In the genomic region with DNA sequence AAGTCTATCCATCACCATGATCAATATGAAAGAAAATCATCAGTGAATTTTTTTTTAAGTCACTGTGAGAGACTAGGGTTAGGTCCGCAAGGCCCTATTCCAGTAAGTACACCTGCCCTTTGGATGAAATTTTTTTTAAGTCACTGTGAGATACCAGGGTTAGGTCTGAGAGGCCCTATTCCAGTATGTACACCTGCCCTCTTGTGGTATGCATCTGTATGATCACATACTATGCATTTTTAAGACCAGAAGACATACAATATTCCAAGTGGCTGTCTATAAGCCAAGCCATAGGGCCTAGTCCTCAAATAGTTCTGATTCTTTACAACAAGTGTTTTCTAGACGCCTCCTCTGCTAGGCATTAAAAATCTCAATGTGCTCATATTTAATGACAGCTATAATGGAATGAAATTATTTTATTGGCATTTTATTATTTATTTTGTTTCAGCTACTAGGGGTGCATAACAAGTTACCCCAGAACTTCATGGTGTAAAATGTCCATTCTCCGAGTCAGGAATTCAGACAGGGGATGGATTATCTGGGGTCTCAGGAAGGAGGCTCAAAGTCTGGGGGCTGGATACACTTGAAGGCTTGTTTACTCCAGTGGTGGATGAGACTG, we compare ENCODE assay signal across 8 cellular contexts. TPM values are rescaled to one million over a fixed set of nuclear protein-coding genes. Genes with fewer than 3 reads are reported as not detected.
DNase-seq lines count a peak whose midpoint lies in the region; ATAC-seq and TF ChIP-seq lines count a peak whose summit lies in the region.

No MANE protein-coding gene starts in this region.

- H3K27me3 Mint-ChIP-seq in MCF 10A (ENCODE audit: insufficient read depth, unreplicated experiment), result peaks cover 57% of the 10 kb centered on the region

- H3K4me3 ChIP-seq in osteoblast (ENCODE audit: insufficient read depth, low read length), result no peak overlapping the region
- no peak overlapping the region for H3K4me3 ChIP-seq in effector memory CD4-positive, alpha-beta T cell (ENCODE audit: insufficient read depth, low read depth, low read length, poor library complexity, severe bottlenecking)

- no peaks in the 10 kb centered on the region for H4K20me1 ChIP-seq in osteoblast (ENCODE audit: insufficient read depth, low read length)

- H3K79me2 ChIP-seq in osteoblast (ENCODE audit: insufficient read depth, low read length), result no peaks in the 10 kb centered on the region

- H3K4me1 Mint-ChIP-seq in MCF 10A (ENCODE audit: insufficient read depth, unreplicated experiment), result no peaks in the 10 kb centered on the region

- peaks cover 4% of the 10 kb centered on the region for H3K4me1 ChIP-seq in osteoblast (ENCODE audit: insufficient read depth, low read length)
- H3K4me1 ChIP-seq in effector memory CD4-positive, alpha-beta T cell (ENCODE audit: control insufficient read depth, insufficient read depth, low read length, poor library complexity, severe bottlenecking), result no peaks in the 10 kb centered on the region

- no peaks in the 10 kb centered on the region for H3K9me3 ChIP-seq in osteoblast (ENCODE audit: low read depth, low read length)
- no peaks in the 10 kb centered on the region for H3K9me3 ChIP-seq in effector memory CD4-positive, alpha-beta T cell (ENCODE audit: control insufficient read depth, low read length)

- POLR2A ChIA-PET in MCF 10A (lab: Yijun Ruan, JAX), result interaction anchor here (0.6 to 2.1 kb wide), 2 partner anchors 365 to 468 kb away, joined by 3 to 5 read pairs; no protein-coding TSS in a partner anchor

- CTCF ChIA-PET in MCF 10A (lab: Yijun Ruan, JAX), result interaction anchor here (0.6 to 3.9 kb wide), 22 partner anchors 8 to 582 kb away, joined by 3 to 16 read pairs (median 4); no protein-coding TSS in a partner anchor

- peak; percentile 27 for TF ChIP-seq CTCF in AG09319 (IDR thresholded peaks at IDR 0.05; ENCODE audit: low read depth, low read length)
- peak; percentile 49 for TF ChIP-seq CTCF in MCF 10A (IDR thresholded peaks at IDR 0.05; ENCODE audit: unreplicated experiment)
- peak; percentile 39 for TF ChIP-seq CTCF in osteoblast (IDR thresholded peaks at IDR 0.05; ENCODE audit: extremely low read depth, low read depth, low read length)

- H3K9me3 Mint-ChIP-seq in MCF 10A (ENCODE audit: unreplicated experiment), result no peaks in the 10 kb centered on the region

- H3K27ac ChIP-seq in osteoblast (ENCODE audit: low read depth, low read length), result no peak overlapping the region
- no peak overlapping the region for H3K27ac ChIP-seq in effector memory CD4-positive, alpha-beta T cell (ENCODE audit: insufficient read depth, low read length, poor library complexity, severe bottlenecking)

- BruUV-seq in MCF 10A (replicated peaks; lab: Mats Ljungman, UMichigan), result no TSS peak

- no peak overlapping the region for H3K4me2 ChIP-seq in osteoblast (ENCODE audit: insufficient read depth, low read length)

- H3K27ac Mint-ChIP-seq in MCF 10A (ENCODE audit: low read depth, unreplicated experiment), result no peak overlapping the region

- peaks cover 28% of the 10 kb centered on the region for H3K27me3 ChIP-seq in osteoblast (ENCODE audit: insufficient read depth, low read length)
- no peaks in the 10 kb centered on the region for H3K27me3 ChIP-seq in effector memory CD4-positive, alpha-beta T cell (replicated peaks; ENCODE audit: control insufficient read depth, insufficient read depth, low read length, poor library complexity, severe bottlenecking)

- ATAC-seq in HG02970 (IDR thresholded peaks at IDR 0.05; ENCODE audit: low FRiP score, unreplicated experiment), result no peak

- H2AFZ ChIP-seq in osteoblast (ENCODE audit: low read length), result no peak overlapping the region

- H3K36me3 ChIP-seq in osteoblast (ENCODE audit: insufficient read depth, low read length), result no peaks in the 10 kb centered on the region
- H3K36me3 ChIP-seq in effector memory CD4-positive, alpha-beta T cell (ENCODE audit: control insufficient read depth, insufficient read depth, low read length), result no peaks in the 10 kb centered on the region

- H3K4me3 Mint-ChIP-seq in MCF 10A (ENCODE audit: unreplicated experiment), result no peak overlapping the region

- H3K36me3 Mint-ChIP-seq in MCF 10A (ENCODE audit: insufficient read depth, unreplicated experiment), result no peaks in the 10 kb centered on the region

- intact Hi-C loops in MCF 10A (cut with micrococcal nuclease), result loop anchor here (1.0 to 5.0 kb wide), 4 partner anchors 72 to 637 kb away; no protein-coding TSS in a partner anchor

- DNase-seq in AG09319 (ENCODE audit: extremely low read depth, low read depth) (no peak), GM19240 (ENCODE audit: insufficient read length, low spot score) (peak; percentile 11), NCI-H2081 (lab: John Stamatoyannopoulos, UW) (peak; percentile 36 to 38), MCF 10A (ENCODE audit: unreplicated experiment) (peak; percentile 63), osteoblast (ENCODE audit: insufficient read length, low spot score, missing footprints) (peak; percentile 68), HK-2 (ENCODE audit: unreplicated experiment) (no peak)
- no peak for DNase-seq in effector memory CD4-positive, alpha-beta T cell

RNA-seq across cellular contexts. Expression of a gene that starts 53.1 kb away (rescaled TPM):
- total RNA-seq in MCF 10A (2022) (not detected in 2 replicates), osteoblast (not detected in 2 replicates)

Comparison
In these comparisons a context has a peak if more than half of its experiments do, and no peak if none do; other contexts are left out.
1. DNase-seq: peak in GM19240 (single experiment), NCI-H2081 (2 of 2), MCF 10A (single experiment) and osteoblast (single experiment); none in AG09319 (single experiment), effector memory CD4-positive, alpha-beta T cell (0 of 3) and HK-2 (single experiment).
2. Peak in every context shown above with its lines, with median percentiles within 50 percentile points of each other: CTCF ChIP-seq.